ENCODE assay signal across 31 cellular contexts in the genomic region with DNA sequence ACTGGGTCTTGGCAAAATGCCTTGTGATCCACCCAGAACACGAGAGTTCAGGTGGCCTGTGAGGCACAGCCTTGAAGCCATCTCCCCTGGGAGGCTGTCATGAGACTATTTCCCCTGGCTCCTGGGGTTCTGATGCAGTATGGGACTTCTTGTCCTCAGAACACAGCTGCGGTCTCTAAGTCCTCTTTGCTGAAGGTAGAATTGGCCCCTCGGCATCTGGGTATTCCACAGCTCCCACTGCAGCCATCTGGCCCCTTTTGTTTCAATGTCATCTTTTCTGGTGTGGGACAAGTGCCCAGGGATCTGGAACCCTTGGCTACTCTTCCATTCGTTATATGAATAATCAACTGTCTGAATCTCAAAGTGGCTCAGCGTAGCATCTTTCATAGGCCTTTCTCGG. TPM values are rescaled to one million over a fixed set of nuclear protein-coding genes. Genes with fewer than 3 reads are reported as not detected.
"Had no signal": no experiment of that assay in that cellular context is flagged by ENCODE, and none has a peak within 500 bp of the region (broad histone marks: within the 10 kb centered on the region; RNA-seq: fewer than 3 reads in every experiment).

No MANE protein-coding gene starts in this region.

- H3K4me3 ChIP-seq: breast epithelium, heart left ventricle, psoas muscle, sigmoid colon, tibial nerve had no signal

- H3K4me1 ChIP-seq: breast epithelium, parathyroid adenoma, psoas muscle, sigmoid colon had no signal

- DNase-seq: activated CD4-positive, alpha-beta memory T cell treated with anti-CD3 and anti-CD28 coated beads for 36 hours; activated CD4-positive, alpha-beta T cell treated with anti-CD3 and anti-CD28 coated beads, Interleukin-2, amount 10 ng/mL, durations not matched to agents 24 days and 14 days; activated CD4-positive, CD25-positive, alpha-beta regulatory T cell treated with anti-CD3 and anti-CD28 coated beads, Interleukin-2, amount 50 U/mL, for 72 hours; activated gamma-delta T cell treated with Interleukin-2 at 50 U/mL for 16 hours; activated naive CD4-positive, alpha-beta T cell treated with anti-CD3 and anti-CD28 coated beads, Interleukin-2, amount 50 U/mL, for 16 hours; activated T-cell treated with anti-CD3 and anti-CD28 coated beads, Interleukin-2, amount 50 U/mL, for 4 hours; central memory CD4-positive, alpha-beta T cell; foreskin keratinocyte; heart left ventricle; hypothalamus; immature natural killer cell; kidney; left colon; mammary epithelial cell; midbrain; naive thymus-derived CD8-positive, alpha-beta T cell; nucleus accumbens; psoas muscle; sigmoid colon; small intestine; stimulated activated CD4-positive, alpha-beta T cell treated with anti-CD3 and anti-CD28 coated beads, Interleukin-4, amount 100 ng/mL, for 24 hours; stimulated activated naive CD4-positive, alpha-beta T cell treated with Interleukin-2 at 50 U/mL for 16 hours; T-helper 17 cell; T1000 had no signal

- H3K27ac Mint-ChIP-seq: activated CD4-positive, alpha-beta memory T cell treated with anti-CD3 and anti-CD28 coated beads for 36 hours; activated CD4-positive, alpha-beta T cell treated with anti-CD3 and anti-CD28 coated beads, Interleukin-2, amount 10 ng/mL, durations not matched to agents 24 days and 14 days; activated T-helper 17 cell treated with anti-CD3 and anti-CD28 coated beads, Interleukin-2, amount 50 U/mL, for 72 hours; T-helper 17 cell had no signal

- H3K9me3 ChIP-seq: breast epithelium, heart left ventricle, psoas muscle, sigmoid colon, tibial nerve had no signal

- ATAC-seq: activated T-cell treated with anti-CD3 and anti-CD28 coated beads, Interleukin-2, amount 50 U/mL, for 4 hours; activated T-helper 17 cell treated with anti-CD3 and anti-CD28 coated beads, Interleukin-2, amount 50 U/mL, for 72 hours; foreskin keratinocyte; heart left ventricle; left colon; naive thymus-derived CD8-positive, alpha-beta T cell; psoas muscle; T-helper 17 cell had no signal

- H3K36me3 Mint-ChIP-seq: activated CD4-positive, alpha-beta memory T cell treated with anti-CD3 and anti-CD28 coated beads for 36 hours; immature natural killer cell; naive thymus-derived CD8-positive, alpha-beta T cell had no signal

- H3K27me3 Mint-ChIP-seq: activated CD4-positive, alpha-beta memory T cell treated with anti-CD3 and anti-CD28 coated beads for 36 hours; activated CD4-positive, alpha-beta T cell treated with anti-CD3 and anti-CD28 coated beads, Interleukin-2, amount 10 ng/mL, durations not matched to agents 24 days and 14 days; activated T-helper 17 cell treated with anti-CD3 and anti-CD28 coated beads, Interleukin-2, amount 50 U/mL, for 72 hours; naive thymus-derived CD8-positive, alpha-beta T cell had no signal

- H3K36me3 ChIP-seq: breast epithelium, heart left ventricle, sigmoid colon, tibial nerve had no signal

- H3K4me3 Mint-ChIP-seq: activated CD4-positive, alpha-beta memory T cell treated with anti-CD3 and anti-CD28 coated beads for 36 hours; activated CD4-positive, alpha-beta T cell treated with anti-CD3 and anti-CD28 coated beads, Interleukin-2, amount 10 ng/mL, durations not matched to agents 24 days and 14 days; activated T-cell treated with anti-CD3 and anti-CD28 coated beads, Interleukin-2, amount 50 U/mL, for 4 hours; activated T-helper 17 cell treated with anti-CD3 and anti-CD28 coated beads, Interleukin-2, amount 50 U/mL, for 72 hours; immature natural killer cell; naive thymus-derived CD8-positive, alpha-beta T cell; neural crest cell; T-helper 17 cell had no signal

- H3K9me3 Mint-ChIP-seq: activated CD4-positive, alpha-beta memory T cell treated with anti-CD3 and anti-CD28 coated beads for 36 hours; activated CD4-positive, alpha-beta T cell treated with anti-CD3 and anti-CD28 coated beads, Interleukin-2, amount 10 ng/mL, durations not matched to agents 24 days and 14 days; activated T-cell treated with anti-CD3 and anti-CD28 coated beads, Interleukin-2, amount 50 U/mL, for 4 hours; activated T-helper 17 cell treated with anti-CD3 and anti-CD28 coated beads, Interleukin-2, amount 50 U/mL, for 72 hours; immature natural killer cell; naive thymus-derived CD8-positive, alpha-beta T cell; neural crest cell had no signal

- H3K27ac ChIP-seq: breast epithelium, foreskin keratinocyte, heart left ventricle, parathyroid adenoma, psoas muscle, sigmoid colon, tibial nerve had no signal

- H3K27me3 ChIP-seq: breast epithelium, foreskin keratinocyte, sigmoid colon, tibial nerve had no signal

RNA-seq across cellular contexts. Expression of a gene that starts 17.0 kb away (rescaled TPM):
- total RNA-seq: endothelial cell of umbilical vein, foreskin keratinocyte, mammary epithelial cell, neural crest cell, temporal lobe had no signal

RNA-seq across cellular contexts. Expression of a gene that starts 39.9 kb away (rescaled TPM):
- total RNA-seq: endothelial cell of umbilical vein, neural crest cell had no signal
